In genomic region chr1:167738158-167738557, GRCh38 we compare ENCODE assay signal across 19 cellular contexts. TPM values are rescaled to one million over a fixed set of nuclear protein-coding genes. Genes with fewer than 3 reads are reported as not detected.
DNase-seq lines count a peak whose midpoint lies in the region; ATAC-seq and TF ChIP-seq lines count a peak whose summit lies in the region.
"Had no signal": no experiment of that assay in that cellular context is flagged by ENCODE, and none has a peak within 500 bp of the region (broad histone marks: within the 10 kb centered on the region; RNA-seq: fewer than 3 reads in every experiment).

No MANE protein-coding gene starts in this region.

- H3K27me3 ChIP-seq in trophoblast cell (ENCODE audit: insufficient read depth, low read length) (no peaks in the 10 kb centered on the region), ascending aorta (no peaks in the 10 kb centered on the region)
- H3K27me3 ChIP-seq: BE2C; BLaER1 treated with 17β-estradiol and CSF1 and Interleukin-3, amounts not matched to agents 10 nM and 100 nM had no signal

- no peak for ATAC-seq in GM19452 (IDR thresholded peaks at IDR 0.05; ENCODE audit: unreplicated experiment)
- no peak for ATAC-seq in GM21825 (IDR thresholded peaks at IDR 0.05; ENCODE audit: unreplicated experiment)
- ATAC-seq: A549 had no signal

- H3K9ac ChIP-seq in trophoblast cell (ENCODE audit: low read length), result no peak overlapping the region
- H3K9ac ChIP-seq: BLaER1 treated with 17β-estradiol and CSF1 and Interleukin-3, amounts not matched to agents 10 nM and 100 nM; GM23248 had no signal

- intact Hi-C loops in ascending aorta (cut with DNase I), result no loop called here

- no peak overlapping the region for H3K4me2 ChIP-seq in trophoblast cell (ENCODE audit: low read length)
- H3K4me2 ChIP-seq: A549; BLaER1 treated with 17β-estradiol and CSF1 and Interleukin-3, amounts not matched to agents 10 nM and 100 nM had no signal

- H3K18ac ChIP-seq in trophoblast cell (ENCODE audit: low read length), result no peak overlapping the region

- H4K91ac ChIP-seq in trophoblast cell (ENCODE audit: low read depth, low read length), result no peak overlapping the region

- no peak overlapping the region for H2AFZ ChIP-seq in trophoblast cell (ENCODE audit: insufficient read depth, low read length, poor library complexity)
- H2AFZ ChIP-seq: GM23248 had no signal

- peaks cover 8 to 16% of the 10 kb centered on the region in 2 experiments for H3K36me3 ChIP-seq in trophoblast cell (ENCODE audit: control insufficient read depth in 1 of 2, insufficient read depth in 2 of 2, low read length in 2 of 2)
- no peaks in the 10 kb centered on the region for H3K36me3 ChIP-seq in ascending aorta

- H3K79me1 ChIP-seq in trophoblast cell (ENCODE audit: low read length), result peaks cover 2% of the 10 kb centered on the region

- no peak overlapping the region for H2BK5ac ChIP-seq in trophoblast cell (ENCODE audit: low read depth, low read length, poor library complexity)

- H3K4me3 ChIP-seq in astrocyte of the spinal cord (ENCODE audit: low read depth, low read length) (no peak overlapping the region), trophoblast cell (ENCODE audit: low read depth, low read length) (no peak overlapping the region), ascending aorta (no peak overlapping the region)
- H3K4me3 ChIP-seq: A549; BLaER1 treated with 17β-estradiol and CSF1 and Interleukin-3, amounts not matched to agents 10 nM and 100 nM; GM23248 had no signal

- H3K14ac ChIP-seq in trophoblast cell (ENCODE audit: low read length), result no peak overlapping the region

- H3K4me1 ChIP-seq in trophoblast cell (ENCODE audit: control insufficient read depth in 1 of 2, insufficient read depth in 2 of 2, low read length in 2 of 2), result peaks cover 16 to 18% of the 10 kb centered on the region in 2 experiments
- H3K4me1 ChIP-seq in ascending aorta, result peaks cover 0 to 3% of the 10 kb centered on the region in 2 donors

- no CpG with 5 or more reads among the region's 8 CpGs for WGBS in trophoblast cell (ENCODE audit: extremely low coverage, insufficient coverage, insufficient read length)

- peaks cover 33% of the 10 kb centered on the region for H3K79me2 ChIP-seq in trophoblast cell (ENCODE audit: control insufficient read depth, insufficient read depth, low read length, poor library complexity)

- H2BK12ac ChIP-seq in trophoblast cell (ENCODE audit: low read length), result no peak overlapping the region

- peak; percentile 46 for DNase-seq in amniotic epithelial cell (ENCODE audit: low read depth)
- DNase-seq in astrocyte of the spinal cord (ENCODE audit: low read depth, low spot score), result peak; percentile 29
- DNase-seq in trophoblast cell, result no peak
- no peak for DNase-seq in ascending aorta (ENCODE audit: low spot score in 2 of 2)
- DNase-seq: 8988T; ACHN; AML-193; BE2C; CD4-positive, alpha-beta T cell; CD8-positive, alpha-beta memory T cell; DMS 273 treated with DMSO at 0.1 percent for 48 hours; GF-D8; GM23248; H7; HCEC 1CT had no signal

- in situ Hi-C loops in astrocyte of the spinal cord (cut with HindIII; ENCODE audit: low sequenced_read_pairs), result no loop called here

- H3K4ac ChIP-seq in trophoblast cell (ENCODE audit: low read depth, low read length), result peak overlapping the region; percentile 97

- H2AK5ac ChIP-seq in trophoblast cell (ENCODE audit: low read length), result no peak overlapping the region

- H4K12ac ChIP-seq in trophoblast cell (ENCODE audit: low read depth, low read length), result no peak overlapping the region

- no peak overlapping the region for H4K8ac ChIP-seq in trophoblast cell (ENCODE audit: low read depth, low read length)

- no peak for TF ChIP-seq CTCF in astrocyte of the spinal cord (IDR thresholded peaks at IDR 0.05; ENCODE audit: low read depth, low read length)
- TF ChIP-seq CTCF in ascending aorta (IDR thresholded peaks at IDR 0.05), result no peak

- no peak overlapping the region for H3K23ac ChIP-seq in trophoblast cell (ENCODE audit: low read length)

- no peak overlapping the region for H3K27ac ChIP-seq in trophoblast cell (ENCODE audit: low read depth, low read length)
- H3K27ac ChIP-seq in ascending aorta, result no peak overlapping the region
- H3K27ac ChIP-seq: A549; BLaER1 treated with 17β-estradiol and CSF1 and Interleukin-3, amounts not matched to agents 10 nM and 100 nM; GM23248 had no signal

- no peak overlapping the region for H2BK120ac ChIP-seq in trophoblast cell (ENCODE audit: insufficient read depth, low read length, poor library complexity)

- H3K9me3 ChIP-seq in trophoblast cell (ENCODE audit: insufficient read depth, low read depth, low read length), result no peaks in the 10 kb centered on the region
- H3K9me3 ChIP-seq in ascending aorta, result no peaks in the 10 kb centered on the region
- H3K9me3 ChIP-seq: BE2C had no signal

RNA-seq across cellular contexts. Expression of gene MPZL1, which starts 16.4 kb away (rescaled TPM):
- polyA plus RNA-seq in trophoblast cell (2013), result 335 and 346 TPM in 2 replicates
- 58.9 TPM for total RNA-seq in ascending aorta

Comparison
In these comparisons a context has a peak if more than half of its experiments do, and no peak if none do; other contexts are left out.
1. DNase-seq: peak in amniotic epithelial cell (single experiment) and astrocyte of the spinal cord (single experiment); none in trophoblast cell (0 of 2) and ascending aorta (0 of 2).